In genomic region chr4:96194993-96195392, GRCh38 we compare ENCODE assay signal across 25 cellular contexts.
"Had no signal": no experiment of that assay in that cellular context is flagged by ENCODE, and none has a peak within 500 bp of the region (broad histone marks: within the 10 kb centered on the region; RNA-seq: fewer than 3 reads in every experiment).

No MANE protein-coding gene starts in this region.

- H3K4me3 ChIP-seq: heart left ventricle, psoas muscle, spleen, testis, transverse colon had no signal

- H3K9me3 Mint-ChIP-seq: activated naive CD4-positive, alpha-beta T cell treated with anti-CD3 and anti-CD28 coated beads, Interleukin-2, amount 50 U/mL, for 24 hours; activated T-helper 2 cell treated with anti-CD3 and anti-CD28 coated beads, Interferon-gamma antibody, Interleukin-2, Interleukin-4, amounts not matched to agents 10 μg/mL and 5 μg/mL and 100 μg/mL, durations not matched to agents 14 hours and 24 hours and 36 hours had no signal

- H3K36me3 ChIP-seq: brain microvascular endothelial cell, heart left ventricle, spleen, transverse colon had no signal

- H3K4me3 Mint-ChIP-seq: activated CD8-positive, alpha-beta T cell treated with anti-CD3 and anti-CD28 coated beads for 36 hours; activated naive CD4-positive, alpha-beta T cell treated with anti-CD3 and anti-CD28 coated beads, Interleukin-2, amount 50 U/mL, for 24 hours; activated naive CD8-positive, alpha-beta T cell treated with anti-CD3 and anti-CD28 coated beads, Interleukin-2, amount 50 U/mL, for 24 hours; effector memory CD8-positive, alpha-beta T cell; naive thymus-derived CD4-positive, alpha-beta T cell had no signal

- H3K27ac Mint-ChIP-seq: activated CD8-positive, alpha-beta T cell treated with anti-CD3 and anti-CD28 coated beads for 36 hours; activated naive CD4-positive, alpha-beta T cell treated with anti-CD3 and anti-CD28 coated beads, Interleukin-2, amount 50 U/mL, for 24 hours; activated naive CD8-positive, alpha-beta T cell treated with anti-CD3 and anti-CD28 coated beads, Interleukin-2, amount 50 U/mL, for 24 hours; activated T-helper 2 cell treated with anti-CD3 and anti-CD28 coated beads, Interferon-gamma antibody, Interleukin-2, Interleukin-4, amounts not matched to agents 10 μg/mL and 5 μg/mL and 100 μg/mL, durations not matched to agents 14 hours and 24 hours and 36 hours; effector memory CD8-positive, alpha-beta T cell; naive thymus-derived CD4-positive, alpha-beta T cell had no signal

- H3K27me3 ChIP-seq: brain microvascular endothelial cell, foreskin keratinocyte, heart left ventricle, spleen, testis, transverse colon had no signal

- H3K4me1 ChIP-seq: foreskin keratinocyte, heart left ventricle, parathyroid adenoma, psoas muscle, spleen, testis, transverse colon had no signal

- H3K4me1 Mint-ChIP-seq: activated naive CD4-positive, alpha-beta T cell treated with anti-CD3 and anti-CD28 coated beads, Interleukin-2, amount 50 U/mL, for 24 hours; activated naive CD8-positive, alpha-beta T cell treated with anti-CD3 and anti-CD28 coated beads, Interleukin-2, amount 50 U/mL, for 24 hours; naive thymus-derived CD4-positive, alpha-beta T cell had no signal

- ATAC-seq: activated CD8-positive, alpha-beta T cell treated with anti-CD3 and anti-CD28 coated beads for 36 hours; activated naive CD8-positive, alpha-beta T cell treated with anti-CD3 and anti-CD28 coated beads, Interleukin-2, amount 50 U/mL, for 24 hours; effector memory CD8-positive, alpha-beta T cell; foreskin keratinocyte; heart left ventricle; left lobe of liver; naive thymus-derived CD4-positive, alpha-beta T cell; psoas muscle; right cardiac atrium had no signal

- H3K27ac ChIP-seq: brain microvascular endothelial cell, foreskin keratinocyte, heart left ventricle, parathyroid adenoma, psoas muscle, spleen, testis, transverse colon had no signal

- DNase-seq: activated CD4-positive, alpha-beta T cell treated with anti-CD3 and anti-CD28 coated beads for 1 hour; activated CD4-positive, alpha-beta T cell treated with anti-CD3 and anti-CD28 coated beads, Interleukin-2, amount 50 U/mL, for 1 hour; activated CD8-positive, alpha-beta T cell treated with anti-CD3 and anti-CD28 coated beads for 36 hours; activated naive CD8-positive, alpha-beta T cell treated with anti-CD3 and anti-CD28 coated beads, Interleukin-2, amount 50 U/mL, for 24 hours; activated T-cell treated with anti-CD3 and anti-CD28 coated beads, Interleukin-2, amount 50 U/mL, for 48 hours; brain microvascular endothelial cell; caudate nucleus; cortex of kidney; effector memory CD8-positive, alpha-beta T cell; heart left ventricle; hypothalamus; naive thymus-derived CD4-positive, alpha-beta T cell; nucleus accumbens; psoas muscle; right cardiac atrium; spleen; stimulated activated naive CD4-positive, alpha-beta T cell treated with Interleukin-2 at 50 U/mL for 16 hours; T-helper 2 cell; testis; transverse colon had no signal

- H3K27me3 Mint-ChIP-seq: activated CD8-positive, alpha-beta T cell treated with anti-CD3 and anti-CD28 coated beads for 36 hours; activated naive CD4-positive, alpha-beta T cell treated with anti-CD3 and anti-CD28 coated beads, Interleukin-2, amount 50 U/mL, for 24 hours; activated naive CD8-positive, alpha-beta T cell treated with anti-CD3 and anti-CD28 coated beads, Interleukin-2, amount 50 U/mL, for 24 hours; effector memory CD8-positive, alpha-beta T cell; naive thymus-derived CD4-positive, alpha-beta T cell had no signal

- H3K36me3 Mint-ChIP-seq: activated naive CD4-positive, alpha-beta T cell treated with anti-CD3 and anti-CD28 coated beads, Interleukin-2, amount 50 U/mL, for 24 hours; naive thymus-derived CD4-positive, alpha-beta T cell had no signal

- H3K9me3 ChIP-seq: heart left ventricle, psoas muscle, testis, transverse colon had no signal
